In the genomic region with DNA sequence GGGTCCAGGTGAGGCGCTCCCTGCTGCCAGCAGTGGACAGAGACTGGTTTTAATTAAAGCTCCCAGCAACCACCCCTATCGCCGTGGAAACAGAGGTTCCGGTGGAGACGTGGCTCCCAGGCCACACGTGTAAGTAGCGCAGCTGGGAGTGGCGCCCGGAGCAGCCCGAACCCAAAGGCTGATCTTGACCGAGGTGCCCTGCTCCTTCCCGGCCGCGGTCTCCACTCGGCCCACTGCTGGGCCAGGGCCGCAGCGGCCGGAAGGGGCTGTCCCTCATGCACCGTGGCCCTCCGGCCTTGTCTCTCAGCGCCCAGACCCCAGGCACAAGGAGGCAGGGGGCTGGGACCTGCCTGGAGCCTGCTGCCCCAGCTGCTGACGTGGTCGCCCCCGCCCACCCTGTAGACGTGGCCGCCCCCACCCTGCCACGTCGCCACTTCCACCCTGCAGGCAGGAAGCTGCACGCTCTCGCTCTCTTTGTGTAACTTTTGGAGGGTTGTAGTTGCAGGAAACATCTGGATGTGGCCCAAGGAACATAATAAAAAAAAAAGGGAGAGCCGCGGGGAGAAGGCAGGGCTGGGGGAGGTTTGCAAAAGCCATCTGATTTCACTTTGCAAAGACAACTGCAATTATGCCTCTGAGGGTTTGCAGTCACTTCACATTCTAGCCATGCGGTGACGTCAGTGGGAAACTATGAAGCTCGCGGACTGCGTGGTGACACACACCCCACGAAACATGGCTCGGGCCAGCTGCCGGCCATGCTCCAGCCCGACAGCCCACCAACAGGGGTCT, we compare ENCODE assay signal across 8 cellular contexts.
DNase-seq lines count a peak whose midpoint lies in the region; TF ChIP-seq lines count a peak whose summit lies in the region.

No MANE protein-coding gene starts in this region.

- no peaks in the 10 kb centered on the region for H3K9me3 ChIP-seq in WERI-Rb-1 (ENCODE audit: severe bottlenecking)

- no peak overlapping the region for H3K4me3 ChIP-seq in WERI-Rb-1 (ENCODE audit: low read depth, low read length)

- no peaks in the 10 kb centered on the region for H3K36me3 ChIP-seq in WERI-Rb-1

- H3K27ac ChIP-seq in WERI-Rb-1 (no peak overlapping the region), layer of hippocampus (ENCODE audit: low read depth, low read length) (peak overlapping the region; percentile 75)

- TF ChIP-seq CTCF in WERI-Rb-1 (IDR thresholded peaks at IDR 0.05; ENCODE audit: low read depth, low read length): 0 out of 2 replicates have a peak, but pooled peaks have one; percentile 4

- DNase-seq in HS-5 (ENCODE audit: low read depth): peak; percentile 97
- DNase-seq in WERI-Rb-1: no peak
- DNase-seq in brain pericyte (ENCODE audit: low read depth, low spot score): peak; percentile 81
- DNase-seq in stimulated activated CD4-positive, alpha-beta T cell treated with anti-CD3 and anti-CD28 coated beads, Interleukin-1b, Interleukin-23, amount 100 ng/mL, for 48 hours: peak; percentile 71
- no peak for DNase-seq in DMS79 treated with DMSO at 0.1 percent for 48 hours (lab: John Stamatoyannopoulos, UW)
- DNase-seq in HPDE6-E6E7 (ENCODE audit: extremely low spot score): no peak
- DNase-seq in NCI-H82 treated with DMSO at 0.1 percent for 48 hours (lab: John Stamatoyannopoulos, UW; ENCODE audit: unreplicated experiment): no peak

- H3K27me3 ChIP-seq in WERI-Rb-1 (ENCODE audit: insufficient read depth, low read depth, severe bottlenecking) (no peaks in the 10 kb centered on the region), layer of hippocampus (ENCODE audit: control insufficient read depth, insufficient read depth, low read length) (no peaks in the 10 kb centered on the region)

Comparison
In these comparisons a context has a peak if more than half of its experiments do, and no peak if none do; other contexts are left out.
1. DNase-seq: peak in HS-5 (single experiment), brain pericyte (single experiment) and stimulated activated CD4-positive, alpha-beta T cell treated with anti-CD3 and anti-CD28 coated beads, Interleukin-1b, Interleukin-23, amount 100 ng/mL, for 48 hours (single experiment); none in WERI-Rb-1 (single experiment), DMS79 treated with DMSO at 0.1 percent for 48 hours (single experiment), HPDE6-E6E7 (single experiment) and NCI-H82 treated with DMSO at 0.1 percent for 48 hours (single experiment).